12 cellular contexts compared by ENCODE assay signal in genomic region chr6:1498491-1499113, GRCh38.
A peak's percentile ranks its signal among the peaks of the same experiment; 100 is the strongest.
DNase-seq lines count a peak whose midpoint lies in the region; ATAC-seq, FAIRE-seq and TF ChIP-seq lines count a peak whose summit lies in the region.
"Had no signal": no experiment of that assay in that cellular context is flagged by ENCODE, and none has a peak within 500 bp of the region (broad histone marks: within the 10 kb centered on the region; RNA-seq: fewer than 3 reads in every experiment).

No MANE protein-coding gene starts in this region.

- no peak overlapping the region for H3K4me2 ChIP-seq in MM.1S (ENCODE audit: low read depth, low read length)

- H3K27me3 ChIP-seq in MM.1S (replicated peaks; ENCODE audit: insufficient read depth, low read length) (no peaks in the 10 kb centered on the region), bronchial epithelial cell (ENCODE audit: control insufficient read depth, insufficient read depth, low read length) (no peaks in the 10 kb centered on the region)

- no peaks in the 10 kb centered on the region for H3K9me2 ChIP-seq in MM.1S (replicated peaks; ENCODE audit: insufficient read depth, low read length)

- ATAC-seq in left ventricle myocardium superior (no peak), HG03095 (IDR thresholded peaks at IDR 0.05; ENCODE audit: unreplicated experiment) (no peak)
- ATAC-seq: activated CD4-positive, CD25-positive, alpha-beta regulatory T cell treated with anti-CD3 and anti-CD28 coated beads, Interleukin-2, amount 50 U/mL, for 24 hours; natural killer cell treated with Interleukin-12 subunit alpha and Interleukin-12 subunit beta and Interleukin-15 and Interleukin-18, amount 100 ng/mL, for 72 hours had no signal

- no peaks in the 10 kb centered on the region for H3K4me1 ChIP-seq in MM.1S (ENCODE audit: low read length)

- intact Hi-C loops in left ventricle myocardium superior (cut with micrococcal nuclease) = no loop called here

- H3F3A ChIP-seq in MM.1S (ENCODE audit: insufficient read depth, low read length) = no peaks in the 10 kb centered on the region

- H3K4me3 ChIP-seq in MM.1S (ENCODE audit: low read length) (no peak overlapping the region), bronchial epithelial cell (ENCODE audit: low read depth, low read length) (no peak overlapping the region), retinal pigment epithelial cell (ENCODE audit: low read length) (no peak overlapping the region)
- H3K4me3 ChIP-seq: SK-N-MC had no signal

- no peak overlapping the region for H3K27ac ChIP-seq in MM.1S (ENCODE audit: low read length)
- H3K27ac ChIP-seq: SK-N-MC had no signal

- H4K20me1 ChIP-seq in MM.1S (ENCODE audit: insufficient read depth, low read length) = no peaks in the 10 kb centered on the region

- FAIRE-seq in bronchial epithelial cell (lab: Jason Lieb, UNC) = no peak

- no peak for DNase-seq in GM10266 (ENCODE audit: extremely low spot score)
- no peak for DNase-seq in MM.1S
- no peak for DNase-seq in bronchial epithelial cell (ENCODE audit: low read depth)
- no peak for DNase-seq in retinal pigment epithelial cell (ENCODE audit: low read depth)
- DNase-seq in left ventricle myocardium superior = no peak
- DNase-seq in NCI-H1092 (lab: John Stamatoyannopoulos, UW) = no peak
- DNase-seq: activated T-cell treated with anti-CD3 and anti-CD28 coated beads for 4 hours, NCI-H774 had no signal

- no peaks in the 10 kb centered on the region for H3K79me2 ChIP-seq in MM.1S (ENCODE audit: low read length)

- TF ChIP-seq CTCF in GM10266 (IDR thresholded peaks at IDR 0.05; ENCODE audit: control insufficient read depth, insufficient read depth, low read depth, missing control alignments) = peak; percentile 17
- TF ChIP-seq CTCF in MM.1S (IDR thresholded peaks at IDR 0.05; ENCODE audit: low read length) = 0 out of 2 replicates have a peak, but pooled peaks have one; percentile 18
- peak; percentile 3 for TF ChIP-seq CTCF in bronchial epithelial cell (IDR thresholded peaks at IDR 0.05; ENCODE audit: insufficient read depth, low read length, severe bottlenecking)
- peak; percentile 34 for TF ChIP-seq CTCF in retinal pigment epithelial cell (conservative IDR thresholded peaks at IDR 0.05; ENCODE audit: low read depth, low read length)

- H2AFZ ChIP-seq in MM.1S (ENCODE audit: low read length) = no peak overlapping the region

- no peak overlapping the region for H3K9ac ChIP-seq in MM.1S (ENCODE audit: low read length)

- no peaks in the 10 kb centered on the region for H3K9me3 ChIP-seq in MM.1S (replicated peaks; ENCODE audit: insufficient read depth, low read length)

- H3K36me3 ChIP-seq in MM.1S (replicated peaks; ENCODE audit: insufficient read depth, low read length) (no peaks in the 10 kb centered on the region), bronchial epithelial cell (ENCODE audit: control insufficient read depth, insufficient read depth, low read length) (no peaks in the 10 kb centered on the region)
